ENCODE assay signal across 26 cellular contexts in the genomic region with DNA sequence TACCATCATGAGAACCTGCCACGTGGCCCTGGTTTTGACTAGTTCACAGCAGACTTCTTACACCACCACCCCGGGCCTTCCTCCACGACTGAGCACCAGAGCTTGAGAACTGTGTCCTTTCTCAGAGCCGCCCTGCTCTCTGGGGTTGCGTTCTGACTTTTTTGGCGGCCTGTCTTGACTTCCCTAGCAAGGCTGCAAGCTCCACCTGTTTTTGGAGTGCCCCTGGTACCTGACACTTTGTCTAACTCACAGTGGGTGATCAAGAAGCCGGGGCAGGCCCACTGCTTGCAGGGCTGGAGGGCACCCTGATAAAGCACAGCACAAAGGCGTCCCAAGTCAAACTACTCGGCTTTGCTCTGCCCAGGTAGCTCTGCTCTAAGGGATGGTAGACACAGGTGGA.
"Had no signal": no experiment of that assay in that cellular context is flagged by ENCODE, and none has a peak within 500 bp of the region (broad histone marks: within the 10 kb centered on the region; RNA-seq: fewer than 3 reads in every experiment).

No MANE protein-coding gene starts in this region.

- H3K4me1 ChIP-seq: colonic mucosa, esophagus muscularis mucosa, foreskin keratinocyte, gastroesophageal sphincter, heart left ventricle, left lung, parathyroid adenoma, right lobe of liver, stomach, tibial artery had no signal

- H3K4me2 ChIP-seq: hepatocyte had no signal

- FAIRE-seq: endothelial cell of umbilical vein, small intestine had no signal

- H3K27me3 ChIP-seq: colonic mucosa, foreskin keratinocyte, neutrophil, right lobe of liver had no signal

- H3K9ac ChIP-seq: parathyroid adenoma had no signal

- H3K9me3 ChIP-seq: colonic mucosa, neutrophil, right lobe of liver had no signal

- DNase-seq: colonic mucosa; effector memory CD4-positive, alpha-beta T cell; foreskin keratinocyte; heart left ventricle; left cardiac atrium; left lung; right lobe of liver; small intestine; stimulated activated CD4-positive, alpha-beta T cell treated with anti-CD3 and anti-CD28 coated beads, Interleukin-12 subunit alpha, Interleukin-12 subunit beta, amount 100 ng/mL, for 4 hours; stimulated activated CD4-positive, alpha-beta T cell treated with anti-CD3 and anti-CD28 coated beads, Interleukin-1b, Interleukin-23, amount 100 ng/mL, for 48 hours; stimulated activated CD4-positive, alpha-beta T cell treated with anti-CD3 and anti-CD28 coated beads, Interleukin-4, amount 100 ng/mL, for 1 hour; stimulated activated CD8-positive, alpha-beta memory T cell treated with anti-CD3 and anti-CD28 coated beads, Interleukin-4, amount 100 ng/mL, for 48 hours; stimulated activated naive CD4-positive, alpha-beta T cell; stomach; tibial artery had no signal

- H3K27me3 Mint-ChIP-seq: dendritic cell treated with granulocyte-macrophage colony-stimulating factor and Interleukin-4, amounts not matched to agents 40 ng/mL and 50 ng/mL, for 4 days had no signal

- H3K79me2 ChIP-seq: hepatocyte, parathyroid adenoma had no signal

- ATAC-seq: foreskin keratinocyte; gastroesophageal sphincter; heart left ventricle; left cardiac atrium; left lung; naive thymus-derived CD8-positive, alpha-beta T cell; right lobe of liver had no signal

- H2AFZ ChIP-seq: hepatocyte, parathyroid adenoma had no signal

- H3K27ac Mint-ChIP-seq: dendritic cell treated with granulocyte-macrophage colony-stimulating factor and Interleukin-4, amounts not matched to agents 40 ng/mL and 50 ng/mL, for 4 days; progenitor cell of endocrine pancreas; type B pancreatic cell had no signal

- H3K27ac ChIP-seq: colonic mucosa, esophagus muscularis mucosa, foreskin keratinocyte, gastroesophageal sphincter, heart left ventricle, hepatocyte, left lung, neutrophil, parathyroid adenoma, right lobe of liver, stomach, tibial artery had no signal

- H3K4me3 ChIP-seq: colonic mucosa, esophagus muscularis mucosa, gastroesophageal sphincter, heart left ventricle, hepatocyte, left lung, right lobe of liver, stomach, tibial artery had no signal

- H3K4me3 Mint-ChIP-seq: dendritic cell treated with granulocyte-macrophage colony-stimulating factor and Interleukin-4, amounts not matched to agents 40 ng/mL and 50 ng/mL, for 4 days; naive thymus-derived CD8-positive, alpha-beta T cell; neural crest cell; type B pancreatic cell had no signal

- H3K36me3 ChIP-seq: colonic mucosa, esophagus muscularis mucosa, gastroesophageal sphincter, heart left ventricle, left lung, neutrophil, right lobe of liver, stomach, tibial artery had no signal
